Comparison of ENCODE assay signal across 12 cellular contexts in the genomic region with DNA sequence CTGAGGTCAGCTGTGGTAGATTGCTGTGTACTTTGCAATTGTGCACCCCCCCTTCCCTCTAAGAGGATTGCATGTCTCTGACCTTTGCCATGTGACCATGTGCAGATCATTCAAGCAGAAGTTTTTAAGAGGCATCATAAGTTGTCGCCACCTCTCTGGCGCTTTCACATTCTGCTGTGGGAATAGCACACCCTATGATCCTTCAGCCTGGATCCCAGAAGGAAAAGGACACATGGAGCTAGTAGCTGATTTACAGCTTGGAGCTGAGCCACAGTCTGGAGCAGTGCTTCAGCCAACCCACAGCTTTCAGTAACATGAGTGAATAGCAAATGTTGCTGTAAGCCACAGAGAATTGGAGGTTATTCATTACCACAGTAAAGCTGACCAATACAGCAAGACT.
DNase-seq lines count a peak whose midpoint lies in the region; ATAC-seq and TF ChIP-seq lines count a peak whose summit lies in the region.
"Had no signal": no experiment of that assay in that cellular context is flagged by ENCODE, and none has a peak within 500 bp of the region (broad histone marks: within the 10 kb centered on the region; RNA-seq: fewer than 3 reads in every experiment).

No MANE protein-coding gene starts in this region.

- no peak for ATAC-seq in GM21723 (IDR thresholded peaks at IDR 0.05; ENCODE audit: unreplicated experiment)

- no peaks in the 10 kb centered on the region for H3K27me3 ChIP-seq in A673 (replicated peaks; ENCODE audit: insufficient read depth, low read depth, low read length, poor library complexity)

- no peaks in the 10 kb centered on the region for H3K4me1 ChIP-seq in A673 (ENCODE audit: insufficient read depth, low read length, poor library complexity, severe bottlenecking)

- in situ Hi-C loops in G401 (cut with HindIII; ENCODE audit: low sequenced_read_pairs), result loop anchor here (10.0 kb wide), 1 partner anchor 325 kb away; no protein-coding TSS in a partner anchor

- CTCF ChIA-PET in A673 (lab: Charles Lee), result interaction anchor here (0.6 kb wide), 1 partner anchor 494 kb away, joined by 5 read pairs; no protein-coding TSS in a partner anchor

- H3K9me3 ChIP-seq in A673 (ENCODE audit: low read depth, low read length, poor library complexity, severe bottlenecking), result no peaks in the 10 kb centered on the region

- TF ChIP-seq CTCF in foreskin fibroblast (IDR thresholded peaks at IDR 0.05; ENCODE audit: low read depth, low read length), result no peak
- TF ChIP-seq CTCF in retinal pigment epithelial cell (conservative IDR thresholded peaks at IDR 0.05; ENCODE audit: low read depth, low read length), result no peak
- TF ChIP-seq CTCF in A673 (conservative IDR thresholded peaks at IDR 0.05; ENCODE audit: low read depth, low read length), result no peak

- no peak overlapping the region for H3K27ac ChIP-seq in A673 (ENCODE audit: low read depth, low read length, poor library complexity, severe bottlenecking)

- H3K4me3 ChIP-seq in foreskin fibroblast (ENCODE audit: low read depth in 1 of 2, low read length in 2 of 2) (no peak overlapping the region), retinal pigment epithelial cell (ENCODE audit: low read length) (no peak overlapping the region), A673 (ENCODE audit: low read depth, low read length, poor library complexity, severe bottlenecking) (no peak overlapping the region)

- no peaks in the 10 kb centered on the region for H3K36me3 ChIP-seq in A673 (ENCODE audit: insufficient read depth, low read length, poor library complexity, severe bottlenecking)

- DNase-seq in G401 (ENCODE audit: low spot score) (peak; percentile 82), OCI-M1 (lab: John Stamatoyannopoulos, UW) (peak; percentile 21), foreskin fibroblast (peak; percentile 54 to 64), retinal pigment epithelial cell (ENCODE audit: low read depth) (peak; percentile 72), A673 (ENCODE audit: low spot score) (no peak), SIG-M5 treated with dmso at 0.1 percent for 504 hours (lab: John Stamatoyannopoulos, UW; ENCODE audit: unreplicated experiment) (no peak), HuH-7.5 (ENCODE audit: low spot score) (no peak)
- DNase-seq: amniotic stem cell, DMS153, NCI-H1105 treated with DMSO at 0.1 percent for 48 hours, nephron progenitor cell had no signal

- intact Hi-C loops in A673 (cut with micrococcal nuclease; ENCODE audit: unreplicated experiment), result loop anchor here (10.0 kb wide), 1 partner anchor 355 kb away; no protein-coding TSS in a partner anchor

- POLR2A ChIA-PET in A673 (lab: Charles Lee; ENCODE audit: low non-redundant PET), result no interaction called here

- BruUV-seq in A673 (replicated peaks; lab: Mats Ljungman, UMichigan), result no TSS peak

Comparison
In these comparisons a context has a peak if more than half of its experiments do, and no peak if none do; other contexts are left out.
1. DNase-seq: peak in G401 (single experiment), OCI-M1 (single experiment), foreskin fibroblast (2 of 2) and retinal pigment epithelial cell (single experiment); none in A673 (single experiment), SIG-M5 treated with dmso at 0.1 percent for 504 hours (single experiment) and HuH-7.5 (single experiment).